1 cellular context compared by ENCODE assay signal in the genomic region with DNA sequence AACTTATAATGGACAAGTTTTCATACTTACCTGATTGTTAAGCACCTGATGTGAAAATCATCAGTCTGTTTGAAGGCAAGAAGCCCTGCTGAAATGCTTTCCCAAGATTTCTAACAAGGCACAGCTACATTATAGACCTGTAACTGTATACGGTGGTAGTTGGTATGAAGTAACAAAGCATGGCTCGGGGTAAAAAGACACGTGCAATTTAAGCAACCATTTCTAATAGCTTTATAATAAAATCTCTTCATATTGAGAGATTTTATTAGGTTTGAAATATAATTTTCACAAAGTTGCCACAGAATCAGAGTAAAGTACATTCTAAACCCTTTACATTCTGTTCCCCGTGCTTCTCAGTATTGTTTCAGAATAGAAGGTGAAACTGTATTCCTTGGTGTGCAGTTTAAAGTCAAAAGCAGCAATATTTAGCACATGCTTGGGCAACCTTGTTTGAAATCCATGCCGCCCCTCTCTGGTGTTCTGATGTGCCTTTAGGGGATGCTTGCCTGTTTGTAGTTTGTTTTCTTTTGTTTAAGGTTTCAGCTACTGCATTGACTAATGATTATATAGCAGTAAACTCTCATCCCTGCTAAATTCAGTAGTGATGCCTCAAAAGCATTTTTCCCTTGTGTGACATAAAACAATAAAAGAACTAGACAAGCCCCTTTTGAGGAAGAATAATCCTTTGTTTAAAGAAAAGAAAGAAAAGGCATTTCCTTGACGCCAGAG.
TF ChIP-seq lines count a peak whose summit lies in the region.

No MANE protein-coding gene starts in this region.

TF ChIP-seq in HEK293, 187 proteins besides CTCF, POLR2A, EP300 and RAD21 (continued from another document):
- TF ChIP-seq, protein P1, sequence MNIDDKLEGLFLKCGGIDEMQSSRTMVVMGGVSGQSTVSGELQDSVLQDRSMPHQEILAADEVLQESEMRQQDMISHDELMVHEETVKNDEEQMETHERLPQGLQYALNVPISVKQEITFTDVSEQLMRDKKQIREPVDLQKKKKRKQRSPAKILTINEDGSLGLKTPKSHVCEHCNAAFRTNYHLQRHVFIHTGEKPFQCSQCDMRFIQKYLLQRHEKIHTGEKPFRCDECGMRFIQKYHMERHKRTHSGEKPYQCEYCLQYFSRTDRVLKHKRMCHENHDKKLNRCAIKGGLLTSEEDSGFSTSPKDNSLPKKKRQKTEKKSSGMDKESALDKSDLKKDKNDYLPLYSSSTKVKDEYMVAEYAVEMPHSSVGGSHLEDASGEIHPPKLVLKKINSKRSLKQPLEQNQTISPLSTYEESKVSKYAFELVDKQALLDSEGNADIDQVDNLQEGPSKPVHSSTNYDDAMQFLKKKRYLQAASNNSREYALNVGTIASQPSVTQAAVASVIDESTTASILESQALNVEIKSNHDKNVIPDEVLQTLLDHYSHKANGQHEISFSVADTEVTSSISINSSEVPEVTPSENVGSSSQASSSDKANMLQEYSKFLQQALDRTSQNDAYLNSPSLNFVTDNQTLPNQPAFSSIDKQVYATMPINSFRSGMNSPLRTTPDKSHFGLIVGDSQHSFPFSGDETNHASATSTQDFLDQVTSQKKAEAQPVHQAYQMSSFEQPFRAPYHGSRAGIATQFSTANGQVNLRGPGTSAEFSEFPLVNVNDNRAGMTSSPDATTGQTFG (tag by site-specific recombination; IDR thresholded peaks at IDR 0.05; ENCODE audit: borderline replicate concordance), result no peak
- no peak for TF ChIP-seq ZNF776 (tag by site-specific recombination; IDR thresholded peaks at IDR 0.05; ENCODE audit: borderline replicate concordance)
- TF ChIP-seq, protein P2, sequence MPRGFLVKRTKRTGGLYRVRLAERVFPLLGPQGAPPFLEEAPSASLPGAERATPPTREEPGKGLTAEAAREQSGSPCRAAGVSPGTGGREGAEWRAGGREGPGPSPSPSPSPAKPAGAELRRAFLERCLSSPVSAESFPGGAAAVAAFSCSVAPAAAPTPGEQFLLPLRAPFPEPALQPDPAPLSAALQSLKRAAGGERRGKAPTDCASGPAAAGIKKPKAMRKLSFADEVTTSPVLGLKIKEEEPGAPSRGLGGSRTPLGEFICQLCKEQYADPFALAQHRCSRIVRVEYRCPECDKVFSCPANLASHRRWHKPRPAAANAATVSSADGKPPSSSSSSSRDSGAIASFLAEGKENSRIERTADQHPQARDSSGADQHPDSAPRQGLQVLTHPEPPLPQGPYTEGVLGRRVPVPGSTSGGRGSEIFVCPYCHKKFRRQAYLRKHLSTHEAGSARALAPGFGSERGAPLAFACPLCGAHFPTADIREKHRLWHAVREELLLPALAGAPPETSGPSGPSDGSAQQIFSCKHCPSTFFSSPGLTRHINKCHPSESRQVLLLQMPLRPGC (tag by site-specific recombination; IDR thresholded peaks at IDR 0.05), result no peak
